Comparison of ENCODE assay signal across 12 cellular contexts in the genomic region with DNA sequence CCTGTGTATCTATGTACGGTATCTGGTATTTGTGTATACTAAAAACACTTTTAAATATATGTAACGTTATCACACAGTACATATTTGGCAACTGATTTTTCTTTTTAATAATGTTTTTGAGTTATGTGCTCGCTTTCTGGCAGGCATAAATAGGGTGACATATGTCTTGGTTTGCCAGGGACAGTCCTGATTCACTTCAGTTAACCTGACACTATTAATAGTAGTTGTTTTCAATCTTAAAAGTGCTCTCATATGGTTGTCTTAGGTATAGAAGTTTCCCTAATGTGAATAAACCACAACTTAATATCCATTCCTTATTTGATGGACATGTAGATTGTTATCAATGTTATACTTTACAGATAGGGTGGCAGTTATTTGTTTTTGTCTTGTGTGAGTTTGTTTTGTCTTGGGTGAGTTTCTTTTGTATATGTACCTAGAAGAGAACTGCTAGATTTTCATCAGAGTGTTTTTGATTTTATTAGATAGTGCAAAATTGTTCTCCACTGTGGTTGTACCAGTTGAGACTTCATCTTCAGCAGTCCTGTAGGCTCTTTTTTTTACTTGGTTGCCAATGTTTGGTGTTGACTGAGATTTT. TPM values are rescaled to one million over a fixed set of nuclear protein-coding genes. Genes with fewer than 3 reads are reported as not detected.
DNase-seq lines count a peak whose midpoint lies in the region; ATAC-seq and TF ChIP-seq lines count a peak whose summit lies in the region.
"Had no signal": no experiment of that assay in that cellular context is flagged by ENCODE, and none has a peak within 500 bp of the region (broad histone marks: within the 10 kb centered on the region; RNA-seq: fewer than 3 reads in every experiment).

No MANE protein-coding gene starts in this region.

- peak overlapping the region; percentile 6 to 84 (median 66) for H3K27ac Mint-ChIP-seq in CD4-positive, CD25-positive, alpha-beta regulatory T cell

- H3K4me2 ChIP-seq in KMS-11 (peak overlapping the region; percentile 8; the same call in 1 of the 2 replicates), SK-N-SH (no peak overlapping the region)

- no peaks in the 10 kb centered on the region for H3K9me3 Mint-ChIP-seq in CD4-positive, CD25-positive, alpha-beta regulatory T cell

- H3K9me3 ChIP-seq in CD4-positive, CD25-positive, alpha-beta regulatory T cell (ENCODE audit: control insufficient read depth in 2 of 2, low read length in 2 of 2), result no peaks in the 10 kb centered on the region
- no peaks in the 10 kb centered on the region for H3K9me3 ChIP-seq in endocrine pancreas (ENCODE audit: control insufficient read depth, low read length)
- H3K9me3 ChIP-seq in SK-N-SH, result no peaks in the 10 kb centered on the region
- H3K9me3 ChIP-seq: upper lobe of right lung had no signal

- H3K27me3 ChIP-seq in CD4-positive, CD25-positive, alpha-beta regulatory T cell (ENCODE audit: control insufficient read depth, insufficient read depth, low read length), result no peaks in the 10 kb centered on the region
- H3K27me3 ChIP-seq in KMS-11 (ENCODE audit: insufficient read depth, low read depth), result no peaks in the 10 kb centered on the region
- H3K27me3 ChIP-seq in endocrine pancreas (ENCODE audit: control insufficient read depth, insufficient read depth, low read length), result no peaks in the 10 kb centered on the region
- H3K27me3 ChIP-seq in SK-N-SH (ENCODE audit: insufficient read depth), result no peaks in the 10 kb centered on the region
- H3K27me3 ChIP-seq: upper lobe of right lung had no signal

- H3K4me3 ChIP-seq in CD4-positive, CD25-positive, alpha-beta regulatory T cell (ENCODE audit: low read depth, low read length), result peak overlapping the region; percentile 42
- H3K4me3 ChIP-seq in KMS-11 (IDR thresholded peaks at IDR 0.05; ENCODE audit: insufficient read depth, low read depth, low read length), result no peak overlapping the region
- peak overlapping the region; percentile 26 for H3K4me3 ChIP-seq in endocrine pancreas (ENCODE audit: control insufficient read depth, insufficient read depth, low read length)
- no peak overlapping the region for H3K4me3 ChIP-seq in SK-N-SH (ENCODE audit: low read depth in 2 of 2, low read length in 1 of 2)
- H3K4me3 ChIP-seq: upper lobe of right lung had no signal

- no peak overlapping the region for H2AFZ ChIP-seq in KMS-11 (ENCODE audit: low read depth)
- H2AFZ ChIP-seq in SK-N-SH (ENCODE audit: low read depth), result no peak overlapping the region

- H3K4me1 Mint-ChIP-seq in CD4-positive, CD25-positive, alpha-beta regulatory T cell, result peaks cover 44 to 96% (median 71%) of the 10 kb centered on the region in 4 donors

- H3K36me3 ChIP-seq in CD4-positive, CD25-positive, alpha-beta regulatory T cell (ENCODE audit: control insufficient read depth, insufficient read depth, low read length), result peaks cover 15% of the 10 kb centered on the region
- H3K36me3 ChIP-seq in KMS-11 (ENCODE audit: insufficient read depth) (peaks cover 11% of the 10 kb centered on the region; the same call in 1 of the 2 replicates), endocrine pancreas (ENCODE audit: control insufficient read depth, insufficient read depth, low read length) (peaks cover 4% of the 10 kb centered on the region), SK-N-SH (replicated peaks in 1 of 2; ENCODE audit: control insufficient read depth in 1 of 2, insufficient read depth in 2 of 2, low read length in 1 of 2) (peaks cover 20 to 35% of the 10 kb centered on the region in 2 experiments)

- peaks cover 69% of the 10 kb centered on the region for H4K20me1 ChIP-seq in KMS-11 (ENCODE audit: insufficient read depth)
- H4K20me1 ChIP-seq in SK-N-SH (ENCODE audit: insufficient read depth), result peaks cover 100% of the 10 kb centered on the region

- H3K27ac ChIP-seq in CD4-positive, CD25-positive, alpha-beta regulatory T cell (ENCODE audit: insufficient read depth, low read length, poor library complexity, severe bottlenecking), result no peak overlapping the region
- H3K27ac ChIP-seq in KMS-11 (no peak overlapping the region), SK-N-SH (ENCODE audit: low read depth in 2 of 2, low read length in 1 of 2) (no peak overlapping the region)
- H3K27ac ChIP-seq: upper lobe of right lung had no signal

- H3K9me2 ChIP-seq in SK-N-SH, result no peaks in the 10 kb centered on the region

- peaks cover 100% of the 10 kb centered on the region for H3K79me2 ChIP-seq in KMS-11 (ENCODE audit: insufficient read depth, low read depth)
- H3K79me2 ChIP-seq in SK-N-SH (ENCODE audit: insufficient read depth), result peaks cover 100% of the 10 kb centered on the region

- DNase-seq in CD4-positive, CD25-positive, alpha-beta regulatory T cell, result no peak
- DNase-seq in NCI-H2227 (lab: John Stamatoyannopoulos, UW; ENCODE audit: unreplicated experiment) (no peak), nucleus accumbens (lab: John Stamatoyannopoulos, UW) (no peak), SK-N-SH (no peak)
- DNase-seq: activated CD8-positive, alpha-beta memory T cell treated with anti-CD3 and anti-CD28 coated beads, Interleukin-2, amount 50 U/mL, for 48 hours; NCI-H1436; T-helper 9 cell; upper lobe of right lung had no signal

- WGBS in SK-N-SH (ENCODE audit: low lambda C conversion rate), result 88% methylated on average over 3 of the region's 3 CpGs

- H3F3A ChIP-seq in SK-N-SH (replicated peaks; ENCODE audit: insufficient read depth), result peaks cover 10% of the 10 kb centered on the region

- H3K4me1 ChIP-seq in CD4-positive, CD25-positive, alpha-beta regulatory T cell (ENCODE audit: control insufficient read depth, insufficient read depth, low read length, poor library complexity, severe bottlenecking), result peaks cover 69% of the 10 kb centered on the region
- H3K4me1 ChIP-seq in KMS-11 (ENCODE audit: low read depth, poor library complexity, severe bottlenecking) (peaks cover 69% of the 10 kb centered on the region), endocrine pancreas (ENCODE audit: control insufficient read depth, insufficient read depth, low read length) (peaks cover 45% of the 10 kb centered on the region), SK-N-SH (ENCODE audit: control insufficient read depth in 1 of 2, insufficient read depth in 2 of 2, low read depth in 1 of 2, low read length in 1 of 2) (peaks cover 8 to 35% of the 10 kb centered on the region in 2 experiments; a peak in 3 of 4 replicates)

- no peak for TF ChIP-seq EP300 in SK-N-SH (IDR thresholded peaks at IDR 0.05; ENCODE audit: borderline replicate concordance in 1 of 2, low read depth in 1 of 2, low read length in 1 of 2)

- H3K27me3 Mint-ChIP-seq in CD4-positive, CD25-positive, alpha-beta regulatory T cell, result no peaks in the 10 kb centered on the region

- no peak for ATAC-seq in CD4-positive, CD25-positive, alpha-beta regulatory T cell (ENCODE audit: low read depth in 2 of 2)
- ATAC-seq in GM18519 (IDR thresholded peaks at IDR 0.05; ENCODE audit: low FRiP score, unreplicated experiment) (peak; percentile 37), GM21717 (IDR thresholded peaks at IDR 0.05; ENCODE audit: unreplicated experiment) (no peak)
- ATAC-seq: upper lobe of right lung had no signal

- CTCF ChIA-PET in SK-N-SH (lab: Yijun Ruan, JAX), result no interaction called here

- H3K36me3 Mint-ChIP-seq in CD4-positive, CD25-positive, alpha-beta regulatory T cell, result peaks cover 25% of the 10 kb centered on the region

- peak overlapping the region; percentile 45 to 91 (median 75) for H3K4me3 Mint-ChIP-seq in CD4-positive, CD25-positive, alpha-beta regulatory T cell

- TF ChIP-seq CTCF in KMS-11 (conservative IDR thresholded peaks at IDR 0.05; ENCODE audit: low read depth, low read length) (no peak), SK-N-SH (IDR thresholded peaks at IDR 0.05) (no peak)

- no peak for TF ChIP-seq RAD21 in SK-N-SH (IDR thresholded peaks at IDR 0.05; ENCODE audit: low read length)

- H3K9ac ChIP-seq in KMS-11 (no peak overlapping the region), endocrine pancreas (ENCODE audit: control insufficient read depth, insufficient read depth, low read length) (no peak overlapping the region), SK-N-SH (no peak overlapping the region)

- POLR2A ChIA-PET in SK-N-SH (lab: Yijun Ruan, JAX), result no interaction called here

TF ChIP-seq in SK-N-SH, 30 proteins besides CTCF, POLR2A, EP300 and RAD21 (continues in another document):
- TF ChIP-seq MXI1 (IDR thresholded peaks at IDR 0.05; ENCODE audit: low read depth, low read length), result no peak
- no peak for TF ChIP-seq CHD2 (IDR thresholded peaks at IDR 0.05; ENCODE audit: low read length, partially characterized antibody)
- TF ChIP-seq SIN3A (IDR thresholded peaks at IDR 0.05; ENCODE audit: borderline replicate concordance, low read depth, low read length), result no peak
- no peak for TF ChIP-seq ZBTB33 (IDR thresholded peaks at IDR 0.05; ENCODE audit: borderline replicate concordance, low read depth)
- no peak for TF ChIP-seq EZH2phosphoT487 (IDR thresholded peaks at IDR 0.05; ENCODE audit: borderline replicate concordance, low read depth)

RNA-seq across cellular contexts. Expression of gene G3BP1, which starts 7.9 kb away (rescaled TPM):
- total RNA-seq in CD4-positive, CD25-positive, alpha-beta regulatory T cell, result 108 TPM
- polyA plus RNA-seq in CD4-positive, CD25-positive, alpha-beta regulatory T cell, result 100 to 1,000 TPM; 176 to 199 (median 184) TPM
- 21.7 and 25.1 TPM in 2 replicates for polyA plus RNA-seq in SK-N-SH (2012; rRNA removed)
- 28.6 and 28.8 TPM in 2 replicates for polyA plus RNA-seq in SK-N-SH (2012; cell fraction: cytosol; rRNA removed)
- 17.3 and 24.7 TPM in 2 replicates for polyA plus RNA-seq in SK-N-SH (2012; cell fraction: nucleus; rRNA removed)

RNA-seq across cellular contexts. Expression of gene ATOX1, which starts 21.2 kb away (rescaled TPM):
- 19.6 TPM for total RNA-seq in CD4-positive, CD25-positive, alpha-beta regulatory T cell
- polyA plus RNA-seq in CD4-positive, CD25-positive, alpha-beta regulatory T cell, result 10 to 100 TPM; 70.5 to 98.3 (median 76.7) TPM
- 344 and 497 TPM in 2 replicates for polyA plus RNA-seq in SK-N-SH (2012; rRNA removed)
- 405 and 434 TPM in 2 replicates for polyA plus RNA-seq in SK-N-SH (2012; cell fraction: cytosol; rRNA removed)
- polyA plus RNA-seq in SK-N-SH (2012; cell fraction: nucleus; rRNA removed), result 101 and 168 TPM in 2 replicates

Comparison
In these comparisons a context has a peak if more than half of its experiments do, and no peak if none do; other contexts are left out.
1. H3K4me3 ChIP-seq: peak in CD4-positive, CD25-positive, alpha-beta regulatory T cell (single experiment) and endocrine pancreas (single experiment); none in KMS-11 (single experiment) and SK-N-SH (0 of 2).